ENCODE assay signal across 25 cellular contexts in genomic region chr19:55691561-55692481, GRCh38. TPM values are rescaled to one million over a fixed set of nuclear protein-coding genes. Genes with fewer than 3 reads are reported as not detected.
DNase-seq lines count a peak whose midpoint lies in the region; ATAC-seq, FAIRE-seq and TF ChIP-seq lines count a peak whose summit lies in the region.
"Had no signal": no experiment of that assay in that cellular context is flagged by ENCODE, and none has a peak within 500 bp of the region (broad histone marks: within the 10 kb centered on the region; RNA-seq: fewer than 3 reads in every experiment).

No MANE protein-coding gene starts in this region.

- H3K36me3 Mint-ChIP-seq in type B pancreatic cell = no peaks in the 10 kb centered on the region

- H3K27ac ChIP-seq in HEK293 (ENCODE audit: extremely low read depth, low read depth, low read length) = no peak overlapping the region
- H3K27ac ChIP-seq in HepG2 (ENCODE audit: extremely low read length, insufficient read depth, low read length) = no peak overlapping the region
- H3K27ac ChIP-seq: C4-2B had no signal

- CTCF ChIA-PET in HEK293 (lab: Yijun Ruan, JAX) = no interaction called here
- CTCF ChIA-PET in HepG2 (lab: Yijun Ruan, JAX; ENCODE audit: low intra/inter-chr PET ratio, low total read pairs) = no interaction called here

- H3K27me3 ChIP-seq in HepG2 (ENCODE audit: control insufficient read depth in 1 of 2, insufficient read depth in 2 of 2, low read length in 2 of 2) = no peaks in the 10 kb centered on the region

- no peaks in the 10 kb centered on the region for H3K9me3 Mint-ChIP-seq in type B pancreatic cell
- H3K9me3 Mint-ChIP-seq: CD8-positive, alpha-beta memory T cell had no signal

- TF ChIP-seq CTCF in HEK293 (tag by site-specific recombination; IDR thresholded peaks at IDR 0.05) = no peak
- no peak for TF ChIP-seq CTCF in HepG2 (CRISPR knock-in tag; IDR thresholded peaks at IDR 0.05)
- TF ChIP-seq CTCF in type B pancreatic cell (conservative IDR thresholded peaks at IDR 0.05) = no peak

- no peak overlapping the region for H3K4me2 ChIP-seq in HepG2 (ENCODE audit: low read depth, low read length)

- no TSS peak for BruUV-seq in HepG2 (replicated peaks; lab: Mats Ljungman, UMichigan)

- no peak for TF ChIP-seq POLR2A in HepG2 (IDR thresholded peaks at IDR 0.05; ENCODE audit: insufficient read depth in 1 of 2, low read depth in 2 of 2, low read length in 2 of 2)

- ATAC-seq in left cardiac atrium = no peak
- no peak for ATAC-seq in Right ventricle myocardium inferior
- no peak for ATAC-seq in HepG2
- ATAC-seq in sciatic nerve = no peak
- ATAC-seq in GM21381 (IDR thresholded peaks at IDR 0.05; ENCODE audit: unreplicated experiment) = no peak

- H3K4me1 ChIP-seq in HEK293 (ENCODE audit: control insufficient read depth, insufficient read depth, low read length) = no peaks in the 10 kb centered on the region
- 0 out of 2 replicates have a peak, but pooled peaks cover 11% of the 10 kb centered on the region for H3K4me1 ChIP-seq in HepG2 (ENCODE audit: insufficient read depth, low read length)

- H2AFZ ChIP-seq in HepG2 (ENCODE audit: low read length) = no peak overlapping the region

- no peak for TF ChIP-seq RAD21 in HepG2 (CRISPR knock-in tag; IDR thresholded peaks at IDR 0.05)

- POLR2A ChIA-PET in HEK293 (lab: Yijun Ruan, JAX) (interaction anchor here (0.7 to 1.1 kb wide), 2 partner anchors 11 to 38 kb away, joined by 3 read pairs; no protein-coding TSS in a partner anchor), HepG2 (lab: Yijun Ruan, JAX) (no interaction called here)

- no peak overlapping the region for H3K27ac Mint-ChIP-seq in type B pancreatic cell

- H3K9me3 ChIP-seq in HEK293 (ENCODE audit: control insufficient read depth, insufficient read depth, low read depth, low read length) = no peaks in the 10 kb centered on the region
- H3K9me3 ChIP-seq in HepG2 (ENCODE audit: low read length) = no peaks in the 10 kb centered on the region

- H3K4me1 Mint-ChIP-seq in type B pancreatic cell (ENCODE audit: unreplicated experiment) = no peaks in the 10 kb centered on the region

- H3K4me3 Mint-ChIP-seq in type B pancreatic cell = no peak overlapping the region
- H3K4me3 Mint-ChIP-seq: CD8-positive, alpha-beta memory T cell had no signal

- H3K36me3 ChIP-seq in HEK293 (ENCODE audit: control insufficient read depth in 2 of 2, insufficient read depth in 1 of 2, low read length in 2 of 2) = peaks cover 5 to 94% of the 10 kb centered on the region in 2 experiments
- peaks cover 27 to 55% of the 10 kb centered on the region in 2 experiments; a peak in 4 of 5 replicates for H3K36me3 ChIP-seq in HepG2 (replicated peaks in 1 of 2; ENCODE audit: control insufficient read depth in 1 of 2, insufficient read depth in 2 of 2, low read length in 2 of 2)

- H3K79me2 ChIP-seq in HepG2 (ENCODE audit: insufficient read depth, low read length) = no peaks in the 10 kb centered on the region

- WGBS in HepG2 (ENCODE audit: low lambda C conversion rate) = 98% methylated on average over 30 of the region's 31 CpGs

- in situ Hi-C loops in HepG2 (cut with HindIII; ENCODE audit: extremely low pct_ligation_motif_present, low pct_unique_long_range_greater_than_20kb) = no loop called here

- DNase-seq in left cardiac atrium (peak; percentile 20), Right ventricle myocardium inferior (ENCODE audit: missing footprints) (no peak), HepG2 (ENCODE audit: low spot score) (no peak), sciatic nerve (ENCODE audit: low spot score) (peak; percentile 54), occipital lobe (lab: John Stamatoyannopoulos, UW) (no peak), type B pancreatic cell (ENCODE audit: extremely low spot score, unreplicated experiment) (no peak)
- DNase-seq: KBM-7, MM.1S, NCI-H1048, NCI-H1417 treated with DMSO at 0.1 percent for 48 hours, NCI-H187, NCI-H2107, NCI-H446 treated with DMSO at 0.1 percent for 48 hours, NCI-H526 treated with DMSO at 0.1 percent for 48 hours, OCI-M1, SIG-M5 had no signal

- H3K4me3 ChIP-seq in HEK293 (ENCODE audit: low read depth, low read length) (no peak overlapping the region), HepG2 (replicated peaks in 1 of 3; ENCODE audit: insufficient read depth in 1 of 3, low read depth in 2 of 3, low read length in 3 of 3) (no peak overlapping the region)

- no peaks in the 10 kb centered on the region for H3K27me3 Mint-ChIP-seq in type B pancreatic cell
- H3K27me3 Mint-ChIP-seq: CD8-positive, alpha-beta memory T cell had no signal

- FAIRE-seq in HepG2 (lab: Jason Lieb, UNC) = no peak
- FAIRE-seq: A204.1, G401.6, GM19239 had no signal

- intact Hi-C loops in left cardiac atrium (cut with DNase I) = no loop called here
- intact Hi-C loops in Right ventricle myocardium inferior (cut with DNase I) = no loop called here
- intact Hi-C loops in HepG2 (cut with micrococcal nuclease; ENCODE audit: unreplicated experiment) = no loop called here
- intact Hi-C loops in sciatic nerve (cut with DNase I) = no loop called here

- TF ChIP-seq EP300 in HepG2 (IDR thresholded peaks at IDR 0.05; ENCODE audit: low read depth in 2 of 2, low read length in 2 of 2) = no peak
- TF ChIP-seq EP300 in HepG2 (CRISPR knock-in tag; IDR thresholded peaks at IDR 0.05; ENCODE audit: borderline replicate concordance) = no peak

- H3K9ac ChIP-seq in HepG2 (ENCODE audit: insufficient read depth, low read depth, low read length) = no peak overlapping the region

- H4K20me1 ChIP-seq in HepG2 (ENCODE audit: insufficient read depth, low read length) = no peaks in the 10 kb centered on the region

RNA-seq across cellular contexts. Expression of gene EPN1, which starts 16.8 kb away (rescaled TPM):
- 100 to 1,000 TPM; 148 to 165 TPM for total RNA-seq in left cardiac atrium
- 213 TPM for total RNA-seq in Right ventricle myocardium inferior
- 28.9 and 32.6 TPM in 2 replicates for total RNA-seq in HepG2 (2016; rRNA removed; fragmentation: Illumina TruSeq; extraction: Trizol)
- total RNA-seq in HepG2 (2016; cell fraction: cytosol; rRNA removed; fragmentation: Illumina TruSeq; extraction: Trizol; ENCODE audit: low read depth) = 52.8 and 53.7 TPM in 2 replicates
- 25.9 and 29.9 TPM in 2 replicates for total RNA-seq in HepG2 (2016; cell fraction: insoluble cytoplasmic fraction; rRNA removed; fragmentation: Illumina TruSeq; extraction: Trizol)
- 128 and 129 TPM in 2 replicates for total RNA-seq in HepG2 (2016; cell fraction: membrane; rRNA removed; fragmentation: Illumina TruSeq; extraction: Trizol)
- total RNA-seq in HepG2 (2016; cell fraction: nucleus; rRNA removed; fragmentation: Illumina TruSeq; extraction: Trizol) = 16.4 and 20.8 TPM in 2 replicates
- 31.7 and 43.7 TPM in 2 replicates for polyA plus RNA-seq in HepG2 (2011; rRNA removed)
- polyA plus RNA-seq in HepG2 (2011; cell fraction: cytosol; rRNA removed) = 46.0 and 71.9 TPM in 2 replicates
- 59.6 and 61.3 TPM in 2 replicates for polyA plus RNA-seq in HepG2 (2011; cell fraction: nucleus; rRNA removed)
- 69.9 and 79.8 TPM in 2 replicates for polyA plus RNA-seq in HepG2 (2012)
- 193 and 205 TPM in 2 replicates for polyA plus RNA-seq in HepG2 (2016; cell fraction: cytosol; fragmentation: Illumina TruSeq; extraction: Trizol; ENCODE audit: low read depth)
- 64.3 and 84.2 TPM in 2 replicates for polyA plus RNA-seq in HepG2 (2016; cell fraction: insoluble cytoplasmic fraction; fragmentation: Illumina TruSeq; extraction: Trizol; ENCODE audit: low read depth)
- 245 and 288 TPM in 2 replicates for polyA plus RNA-seq in HepG2 (2016; cell fraction: membrane; fragmentation: Illumina TruSeq; extraction: Trizol; ENCODE audit: low read depth)
- polyA plus RNA-seq in HepG2 (2016; cell fraction: nucleus; fragmentation: Illumina TruSeq; extraction: Trizol; ENCODE audit: insufficient read depth, low read depth) = 57.0 and 57.7 TPM in 2 replicates
- polyA minus RNA-seq in HepG2 (2011; rRNA and poly(A)+ RNA removed; ENCODE audit: low replicate concordance) = 37.6 and 70.9 TPM in 2 replicates
- polyA minus RNA-seq in HepG2 (2011; cell fraction: cytosol; rRNA and poly(A)+ RNA removed) = 66.7 and 69.6 TPM in 2 replicates
- polyA minus RNA-seq in HepG2 (2011; cell fraction: nucleus; rRNA and poly(A)+ RNA removed) = 14.3 and 14.4 TPM in 2 replicates
- 87.6 TPM for total RNA-seq in sciatic nerve
- total RNA-seq in occipital lobe = 20.7 TPM
- 121 and 127 TPM in 2 replicates for total RNA-seq in type B pancreatic cell (ENCODE audit: low replicate concordance)

RNA-seq across cellular contexts. Expression of gene U2AF2, which starts 37.0 kb away (rescaled TPM):
- total RNA-seq in left cardiac atrium = 10 to 100 TPM; 82.4 to 87.5 TPM
- total RNA-seq in Right ventricle myocardium inferior = 74.5 TPM
- 124 and 127 TPM in 2 replicates for total RNA-seq in HepG2 (2016; rRNA removed; fragmentation: Illumina TruSeq; extraction: Trizol)
- total RNA-seq in HepG2 (2016; cell fraction: cytosol; rRNA removed; fragmentation: Illumina TruSeq; extraction: Trizol; ENCODE audit: low read depth) = 22.0 and 23.9 TPM in 2 replicates
- 117 and 129 TPM in 2 replicates for total RNA-seq in HepG2 (2016; cell fraction: insoluble cytoplasmic fraction; rRNA removed; fragmentation: Illumina TruSeq; extraction: Trizol)
- total RNA-seq in HepG2 (2016; cell fraction: membrane; rRNA removed; fragmentation: Illumina TruSeq; extraction: Trizol) = 34.1 and 39.9 TPM in 2 replicates
- total RNA-seq in HepG2 (2016; cell fraction: nucleus; rRNA removed; fragmentation: Illumina TruSeq; extraction: Trizol) = 67.4 and 78.0 TPM in 2 replicates
- polyA plus RNA-seq in HepG2 (2011; rRNA removed) = 84.3 and 116 TPM in 2 replicates
- polyA plus RNA-seq in HepG2 (2011; cell fraction: cytosol; rRNA removed) = 64.9 and 87.3 TPM in 2 replicates
- 388 and 484 TPM in 2 replicates for polyA plus RNA-seq in HepG2 (2011; cell fraction: nucleus; rRNA removed)
- polyA plus RNA-seq in HepG2 (2012) = 86.8 and 111 TPM in 2 replicates
- polyA plus RNA-seq in HepG2 (2016; cell fraction: cytosol; fragmentation: Illumina TruSeq; extraction: Trizol; ENCODE audit: low read depth) = 10.3 TPM in 2 replicates
- polyA plus RNA-seq in HepG2 (2016; cell fraction: insoluble cytoplasmic fraction; fragmentation: Illumina TruSeq; extraction: Trizol; ENCODE audit: low read depth) = 146 and 162 TPM in 2 replicates
- polyA plus RNA-seq in HepG2 (2016; cell fraction: membrane; fragmentation: Illumina TruSeq; extraction: Trizol; ENCODE audit: low read depth) = 21.2 and 21.5 TPM in 2 replicates
- polyA plus RNA-seq in HepG2 (2016; cell fraction: nucleus; fragmentation: Illumina TruSeq; extraction: Trizol; ENCODE audit: insufficient read depth, low read depth) = 178 and 182 TPM in 2 replicates
- polyA minus RNA-seq in HepG2 (2011; rRNA and poly(A)+ RNA removed; ENCODE audit: low replicate concordance) = 124 and 144 TPM in 2 replicates
- polyA minus RNA-seq in HepG2 (2011; cell fraction: cytosol; rRNA and poly(A)+ RNA removed) = 41.7 and 55.9 TPM in 2 replicates
- polyA minus RNA-seq in HepG2 (2011; cell fraction: nucleus; rRNA and poly(A)+ RNA removed) = 60.4 and 76.0 TPM in 2 replicates
- 127 TPM for total RNA-seq in sciatic nerve
- total RNA-seq in occipital lobe = 65.8 TPM
- total RNA-seq in type B pancreatic cell (ENCODE audit: low replicate concordance) = 170 and 232 TPM in 2 replicates

RNA-seq across cellular contexts. Expression of gene CCDC106, which starts 43.8 kb away (rescaled TPM):
- 10 to 100 TPM; 17.4 to 19.4 TPM for total RNA-seq in left cardiac atrium
- total RNA-seq in Right ventricle myocardium inferior = 17.4 TPM
- 7.0 and 8.8 TPM in 2 replicates for total RNA-seq in HepG2 (2016; rRNA removed; fragmentation: Illumina TruSeq; extraction: Trizol)
- 10.8 and 12.3 TPM in 2 replicates for total RNA-seq in HepG2 (2016; cell fraction: cytosol; rRNA removed; fragmentation: Illumina TruSeq; extraction: Trizol; ENCODE audit: low read depth)
- total RNA-seq in HepG2 (2016; cell fraction: insoluble cytoplasmic fraction; rRNA removed; fragmentation: Illumina TruSeq; extraction: Trizol) = 4.5 and 9.6 TPM in 2 replicates
- 15.2 and 19.5 TPM in 2 replicates for total RNA-seq in HepG2 (2016; cell fraction: membrane; rRNA removed; fragmentation: Illumina TruSeq; extraction: Trizol)
- 4.3 and 4.4 TPM in 2 replicates for total RNA-seq in HepG2 (2016; cell fraction: nucleus; rRNA removed; fragmentation: Illumina TruSeq; extraction: Trizol)
- 4.7 and 6.2 TPM in 2 replicates for polyA plus RNA-seq in HepG2 (2011; rRNA removed)
- 3.2 and 6.1 TPM in 2 replicates for polyA plus RNA-seq in HepG2 (2011; cell fraction: cytosol; rRNA removed)
- polyA plus RNA-seq in HepG2 (2011; cell fraction: nucleus; rRNA removed) = 12.9 and 13.3 TPM in 2 replicates
- 4.6 and 4.9 TPM in 2 replicates for polyA plus RNA-seq in HepG2 (2012)
- 17.8 and 22.3 TPM in 2 replicates for polyA plus RNA-seq in HepG2 (2016; cell fraction: cytosol; fragmentation: Illumina TruSeq; extraction: Trizol; ENCODE audit: low read depth)
- polyA plus RNA-seq in HepG2 (2016; cell fraction: insoluble cytoplasmic fraction; fragmentation: Illumina TruSeq; extraction: Trizol; ENCODE audit: low read depth) = 10.6 and 16.4 TPM in 2 replicates
- polyA plus RNA-seq in HepG2 (2016; cell fraction: membrane; fragmentation: Illumina TruSeq; extraction: Trizol; ENCODE audit: low read depth) = 23.8 and 25.2 TPM in 2 replicates
- 20.2 and 22.7 TPM in 2 replicates for polyA plus RNA-seq in HepG2 (2016; cell fraction: nucleus; fragmentation: Illumina TruSeq; extraction: Trizol; ENCODE audit: insufficient read depth, low read depth)
- polyA minus RNA-seq in HepG2 (2011; rRNA and poly(A)+ RNA removed; ENCODE audit: low replicate concordance) = 4.4 and 6.2 TPM in 2 replicates
- 1.8 and 3.4 TPM in 2 replicates for polyA minus RNA-seq in HepG2 (2011; cell fraction: cytosol; rRNA and poly(A)+ RNA removed)
- 2.2 and 3.9 TPM in 2 replicates for polyA minus RNA-seq in HepG2 (2011; cell fraction: nucleus; rRNA and poly(A)+ RNA removed)
- 14.0 TPM for total RNA-seq in sciatic nerve
- 7.8 TPM for total RNA-seq in occipital lobe
- total RNA-seq in type B pancreatic cell (ENCODE audit: low replicate concordance) = 16.1 and 18.1 TPM in 2 replicates

RNA-seq across cellular contexts. Expression of gene NLRP9, which starts 46.4 kb away (rescaled TPM):
- total RNA-seq in left cardiac atrium (not detected), Right ventricle myocardium inferior (not detected), HepG2 (2016; rRNA removed; fragmentation: Illumina TruSeq; extraction: Trizol) (not detected in 2 replicates), sciatic nerve (not detected), occipital lobe (not detected), type B pancreatic cell (ENCODE audit: low replicate concordance) (not detected in 2 replicates)
- total RNA-seq in HepG2 (2016; cell fraction: cytosol; rRNA removed; fragmentation: Illumina TruSeq; extraction: Trizol; ENCODE audit: low read depth) = not detected in 2 replicates
- not detected in 2 replicates for total RNA-seq in HepG2 (2016; cell fraction: insoluble cytoplasmic fraction; rRNA removed; fragmentation: Illumina TruSeq; extraction: Trizol)
- total RNA-seq in HepG2 (2016; cell fraction: membrane; rRNA removed; fragmentation: Illumina TruSeq; extraction: Trizol) = not detected in 2 replicates
- total RNA-seq in HepG2 (2016; cell fraction: nucleus; rRNA removed; fragmentation: Illumina TruSeq; extraction: Trizol) = not detected in 2 replicates
- not detected in 2 replicates for polyA plus RNA-seq in HepG2 (2011; rRNA removed)
- not detected in 2 replicates for polyA plus RNA-seq in HepG2 (2011; cell fraction: cytosol; rRNA removed)
- not detected in 2 replicates for polyA plus RNA-seq in HepG2 (2011; cell fraction: nucleus; rRNA removed)
- polyA plus RNA-seq in HepG2 (2012) = not detected in 2 replicates
- not detected in 2 replicates for polyA plus RNA-seq in HepG2 (2016; cell fraction: cytosol; fragmentation: Illumina TruSeq; extraction: Trizol; ENCODE audit: low read depth)
- not detected in 2 replicates for polyA plus RNA-seq in HepG2 (2016; cell fraction: insoluble cytoplasmic fraction; fragmentation: Illumina TruSeq; extraction: Trizol; ENCODE audit: low read depth)
- polyA plus RNA-seq in HepG2 (2016; cell fraction: membrane; fragmentation: Illumina TruSeq; extraction: Trizol; ENCODE audit: low read depth) = not detected in 2 replicates
- polyA plus RNA-seq in HepG2 (2016; cell fraction: nucleus; fragmentation: Illumina TruSeq; extraction: Trizol; ENCODE audit: insufficient read depth, low read depth) = not detected in 2 replicates
- not detected in 2 replicates for polyA minus RNA-seq in HepG2 (2011; rRNA and poly(A)+ RNA removed; ENCODE audit: low replicate concordance)
- not detected in 2 replicates for polyA minus RNA-seq in HepG2 (2011; cell fraction: cytosol; rRNA and poly(A)+ RNA removed)
- polyA minus RNA-seq in HepG2 (2011; cell fraction: nucleus; rRNA and poly(A)+ RNA removed) = not detected in 2 replicates
- total RNA-seq: CD8-positive, alpha-beta memory T cell; Daoy; H4 had no signal
- polyA plus RNA-seq: CD8-positive, alpha-beta memory T cell had no signal

RNA-seq across cellular contexts. Expression of gene ZNF581, which starts 48.4 kb away (rescaled TPM):
- total RNA-seq in left cardiac atrium = 1 to 10 TPM; 8.4 to 8.6 TPM
- 7.4 TPM for total RNA-seq in Right ventricle myocardium inferior
- total RNA-seq in HepG2 (2016; rRNA removed; fragmentation: Illumina TruSeq; extraction: Trizol) = 18.4 and 19.6 TPM in 2 replicates
- total RNA-seq in HepG2 (2016; cell fraction: cytosol; rRNA removed; fragmentation: Illumina TruSeq; extraction: Trizol; ENCODE audit: low read depth) = 34.0 and 35.7 TPM in 2 replicates
- total RNA-seq in HepG2 (2016; cell fraction: insoluble cytoplasmic fraction; rRNA removed; fragmentation: Illumina TruSeq; extraction: Trizol) = 17.7 and 20.9 TPM in 2 replicates
- 38.4 and 42.1 TPM in 2 replicates for total RNA-seq in HepG2 (2016; cell fraction: membrane; rRNA removed; fragmentation: Illumina TruSeq; extraction: Trizol)
- 10.8 and 12.4 TPM in 2 replicates for total RNA-seq in HepG2 (2016; cell fraction: nucleus; rRNA removed; fragmentation: Illumina TruSeq; extraction: Trizol)
- 49.5 and 52.6 TPM in 2 replicates for polyA plus RNA-seq in HepG2 (2011; rRNA removed)
- polyA plus RNA-seq in HepG2 (2011; cell fraction: cytosol; rRNA removed) = 38.8 and 63.7 TPM in 2 replicates
- polyA plus RNA-seq in HepG2 (2011; cell fraction: nucleus; rRNA removed) = 31.7 and 33.0 TPM in 2 replicates
- polyA plus RNA-seq in HepG2 (2012) = 36.3 and 55.4 TPM in 2 replicates
- polyA plus RNA-seq in HepG2 (2016; cell fraction: cytosol; fragmentation: Illumina TruSeq; extraction: Trizol; ENCODE audit: low read depth) = 26.5 and 29.6 TPM in 2 replicates
- polyA plus RNA-seq in HepG2 (2016; cell fraction: insoluble cytoplasmic fraction; fragmentation: Illumina TruSeq; extraction: Trizol; ENCODE audit: low read depth) = 17.0 and 19.4 TPM in 2 replicates
- 31.3 and 37.7 TPM in 2 replicates for polyA plus RNA-seq in HepG2 (2016; cell fraction: membrane; fragmentation: Illumina TruSeq; extraction: Trizol; ENCODE audit: low read depth)
- 21.8 and 23.7 TPM in 2 replicates for polyA plus RNA-seq in HepG2 (2016; cell fraction: nucleus; fragmentation: Illumina TruSeq; extraction: Trizol; ENCODE audit: insufficient read depth, low read depth)
- polyA minus RNA-seq in HepG2 (2011; rRNA and poly(A)+ RNA removed; ENCODE audit: low replicate concordance) = 18.8 and 71.6 TPM in 2 replicates
- 32.7 and 49.8 TPM in 2 replicates for polyA minus RNA-seq in HepG2 (2011; cell fraction: cytosol; rRNA and poly(A)+ RNA removed)
- polyA minus RNA-seq in HepG2 (2011; cell fraction: nucleus; rRNA and poly(A)+ RNA removed) = 8.4 and 9.6 TPM in 2 replicates
- total RNA-seq in sciatic nerve = 17.2 TPM
- 5.6 TPM for total RNA-seq in occipital lobe
- 41.3 and 43.1 TPM in 2 replicates for total RNA-seq in type B pancreatic cell (ENCODE audit: low replicate concordance)

Comparison
In these comparisons a context has a peak if more than half of its experiments do, and no peak if none do; other contexts are left out.
1. DNase-seq: peak in left cardiac atrium (single experiment) and sciatic nerve (single experiment); none in Right ventricle myocardium inferior (single experiment), HepG2 (single experiment), occipital lobe (single experiment) and type B pancreatic cell (single experiment).